In genomic region chr7:101379302-101379701, GRCh38 we compare ENCODE assay signal across 1 cellular context.
TF ChIP-seq lines count a peak whose summit lies in the region.

No MANE protein-coding gene starts in this region.

TF ChIP-seq in SK-N-SH treated with all-trans-retinoic acid at 6 μM for 48 hours, 23 proteins besides CTCF, POLR2A, EP300 and RAD21 (continued from another document):
- no peak for TF ChIP-seq ZC3H10 (CRISPR knock-in tag; IDR thresholded peaks at IDR 0.05)
- no peak for TF ChIP-seq OSR1 (CRISPR knock-in tag; IDR thresholded peaks at IDR 0.05)
- no peak for TF ChIP-seq POU6F1 (CRISPR knock-in tag; IDR thresholded peaks at IDR 0.05; ENCODE audit: borderline replicate concordance, low read depth)
- TF ChIP-seq ARNTL (CRISPR knock-in tag; IDR thresholded peaks at IDR 0.05; ENCODE audit: borderline replicate concordance, low read depth): no peak
- TF ChIP-seq TOX (CRISPR knock-in tag; IDR thresholded peaks at IDR 0.05; ENCODE audit: borderline replicate concordance): no peak
- TF ChIP-seq ZFP30 (CRISPR knock-in tag; IDR thresholded peaks at IDR 0.05): no peak
- no peak for TF ChIP-seq CREB5 (CRISPR knock-in tag; IDR thresholded peaks at IDR 0.05; ENCODE audit: low read depth)
- TF ChIP-seq ZNF70 (CRISPR knock-in tag; IDR thresholded peaks at IDR 0.05): no peak
- TF ChIP-seq SNAI2 (CRISPR knock-in tag; IDR thresholded peaks at IDR 0.05): no peak
- TF ChIP-seq BACH2 (CRISPR knock-in tag; IDR thresholded peaks at IDR 0.05; ENCODE audit: borderline replicate concordance): no peak
- TF ChIP-seq ZNF565 (CRISPR knock-in tag; conservative IDR thresholded peaks at IDR 0.05; ENCODE audit: low read depth): no peak
- no peak for TF ChIP-seq CSRNP3 (CRISPR knock-in tag; IDR thresholded peaks at IDR 0.05)
TF ChIP-seq in SK-N-SH treated with all-trans-retinoic acid at 6 μM for 48 hours: peak in this region for 0.
